1 cellular context compared by ENCODE assay signal in the genomic region with DNA sequence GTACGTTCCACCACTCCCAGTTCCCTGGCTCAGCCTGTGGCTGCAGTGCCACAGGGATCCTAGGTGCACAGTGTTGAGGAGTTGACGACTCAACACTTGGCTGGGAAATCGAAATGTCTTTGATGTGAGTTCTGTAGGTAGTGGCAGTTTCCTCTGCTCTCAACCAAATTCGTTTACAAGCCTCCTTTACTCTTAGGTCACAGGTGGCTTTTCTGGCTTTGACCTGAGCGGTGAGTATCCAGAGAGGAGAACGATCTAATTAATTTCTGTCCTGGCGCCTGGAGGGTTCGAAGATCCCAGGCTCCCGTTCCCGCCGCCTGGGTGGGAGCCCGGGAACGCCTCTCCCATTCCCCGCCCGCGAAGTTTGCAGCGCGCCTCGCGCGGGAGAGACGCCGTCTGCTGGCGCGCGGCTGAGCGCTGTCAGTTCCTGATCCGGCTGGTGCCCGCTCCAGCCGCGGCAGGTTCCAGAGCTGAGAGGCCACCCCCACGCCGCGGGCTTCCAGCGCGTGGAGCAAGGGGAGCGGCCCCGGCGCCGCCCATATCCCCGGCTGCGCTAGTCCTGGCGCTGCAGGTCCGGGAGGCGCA.
TF ChIP-seq lines count a peak whose summit lies in the region.

TSS of gene LAMA3 (plus strand) at position 423 of the 585 bp plus-strand sequence. CDS start 231 bp downstream, outside the sequence.

TF ChIP-seq in HepG2, 621 proteins besides CTCF, POLR2A, EP300 and RAD21 (continued from another document and continues in another):
- TF ChIP-seq, protein P1, sequence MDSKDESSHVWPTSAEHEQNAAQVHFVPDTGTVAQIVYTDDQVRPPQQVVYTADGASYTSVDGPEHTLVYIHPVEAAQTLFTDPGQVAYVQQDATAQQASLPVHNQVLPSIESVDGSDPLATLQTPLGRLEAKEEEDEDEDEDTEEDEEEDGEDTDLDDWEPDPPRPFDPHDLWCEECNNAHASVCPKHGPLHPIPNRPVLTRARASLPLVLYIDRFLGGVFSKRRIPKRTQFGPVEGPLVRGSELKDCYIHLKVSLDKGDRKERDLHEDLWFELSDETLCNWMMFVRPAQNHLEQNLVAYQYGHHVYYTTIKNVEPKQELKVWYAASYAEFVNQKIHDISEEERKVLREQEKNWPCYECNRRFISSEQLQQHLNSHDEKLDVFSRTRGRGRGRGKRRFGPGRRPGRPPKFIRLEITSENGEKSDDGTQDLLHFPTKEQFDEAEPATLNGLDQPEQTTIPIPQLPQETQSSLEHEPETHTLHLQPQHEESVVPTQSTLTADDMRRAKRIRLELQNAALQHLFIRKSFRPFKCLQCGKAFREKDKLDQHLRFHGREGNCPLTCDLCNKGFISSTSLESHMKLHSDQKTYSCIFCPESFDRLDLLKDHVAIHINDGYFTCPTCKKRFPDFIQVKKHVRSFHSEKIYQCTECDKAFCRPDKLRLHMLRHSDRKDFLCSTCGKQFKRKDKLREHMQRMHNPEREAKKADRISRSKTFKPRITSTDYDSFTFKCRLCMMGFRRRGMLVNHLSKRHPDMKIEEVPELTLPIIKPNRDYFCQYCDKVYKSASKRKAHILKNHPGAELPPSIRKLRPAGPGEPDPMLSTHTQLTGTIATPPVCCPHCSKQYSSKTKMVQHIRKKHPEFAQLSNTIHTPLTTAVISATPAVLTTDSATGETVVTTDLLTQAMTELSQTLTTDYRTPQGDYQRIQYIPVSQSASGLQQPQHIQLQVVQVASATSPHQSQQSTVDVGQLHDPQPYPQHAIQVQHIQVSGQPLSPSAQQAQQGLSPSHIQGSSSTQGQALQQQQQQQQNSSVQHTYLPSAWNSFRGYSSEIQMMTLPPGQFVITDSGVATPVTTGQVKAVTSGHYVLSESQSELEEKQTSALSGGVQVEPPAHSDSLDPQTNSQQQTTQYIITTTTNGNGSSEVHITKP (CRISPR knock-in tag; IDR thresholded peaks at IDR 0.05; ENCODE audit: low read depth): no peak
- TF ChIP-seq PBX3 (CRISPR knock-in tag; IDR thresholded peaks at IDR 0.05; ENCODE audit: borderline replicate concordance): no peak
- no peak for TF ChIP-seq PTBP1 (IDR thresholded peaks at IDR 0.05; ENCODE audit: low read depth, low read length, poor library complexity, severe bottlenecking)
- TF ChIP-seq, protein P2, sequence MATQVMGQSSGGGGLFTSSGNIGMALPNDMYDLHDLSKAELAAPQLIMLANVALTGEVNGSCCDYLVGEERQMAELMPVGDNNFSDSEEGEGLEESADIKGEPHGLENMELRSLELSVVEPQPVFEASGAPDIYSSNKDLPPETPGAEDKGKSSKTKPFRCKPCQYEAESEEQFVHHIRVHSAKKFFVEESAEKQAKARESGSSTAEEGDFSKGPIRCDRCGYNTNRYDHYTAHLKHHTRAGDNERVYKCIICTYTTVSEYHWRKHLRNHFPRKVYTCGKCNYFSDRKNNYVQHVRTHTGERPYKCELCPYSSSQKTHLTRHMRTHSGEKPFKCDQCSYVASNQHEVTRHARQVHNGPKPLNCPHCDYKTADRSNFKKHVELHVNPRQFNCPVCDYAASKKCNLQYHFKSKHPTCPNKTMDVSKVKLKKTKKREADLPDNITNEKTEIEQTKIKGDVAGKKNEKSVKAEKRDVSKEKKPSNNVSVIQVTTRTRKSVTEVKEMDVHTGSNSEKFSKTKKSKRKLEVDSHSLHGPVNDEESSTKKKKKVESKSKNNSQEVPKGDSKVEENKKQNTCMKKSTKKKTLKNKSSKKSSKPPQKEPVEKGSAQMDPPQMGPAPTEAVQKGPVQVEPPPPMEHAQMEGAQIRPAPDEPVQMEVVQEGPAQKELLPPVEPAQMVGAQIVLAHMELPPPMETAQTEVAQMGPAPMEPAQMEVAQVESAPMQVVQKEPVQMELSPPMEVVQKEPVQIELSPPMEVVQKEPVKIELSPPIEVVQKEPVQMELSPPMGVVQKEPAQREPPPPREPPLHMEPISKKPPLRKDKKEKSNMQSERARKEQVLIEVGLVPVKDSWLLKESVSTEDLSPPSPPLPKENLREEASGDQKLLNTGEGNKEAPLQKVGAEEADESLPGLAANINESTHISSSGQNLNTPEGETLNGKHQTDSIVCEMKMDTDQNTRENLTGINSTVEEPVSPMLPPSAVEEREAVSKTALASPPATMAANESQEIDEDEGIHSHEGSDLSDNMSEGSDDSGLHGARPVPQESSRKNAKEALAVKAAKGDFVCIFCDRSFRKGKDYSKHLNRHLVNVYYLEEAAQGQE (IDR thresholded peaks at IDR 0.05; ENCODE audit: borderline replicate concordance in 1 of 2, low read depth in 1 of 2, low read length in 2 of 2): no peak
- TF ChIP-seq, protein P3, sequence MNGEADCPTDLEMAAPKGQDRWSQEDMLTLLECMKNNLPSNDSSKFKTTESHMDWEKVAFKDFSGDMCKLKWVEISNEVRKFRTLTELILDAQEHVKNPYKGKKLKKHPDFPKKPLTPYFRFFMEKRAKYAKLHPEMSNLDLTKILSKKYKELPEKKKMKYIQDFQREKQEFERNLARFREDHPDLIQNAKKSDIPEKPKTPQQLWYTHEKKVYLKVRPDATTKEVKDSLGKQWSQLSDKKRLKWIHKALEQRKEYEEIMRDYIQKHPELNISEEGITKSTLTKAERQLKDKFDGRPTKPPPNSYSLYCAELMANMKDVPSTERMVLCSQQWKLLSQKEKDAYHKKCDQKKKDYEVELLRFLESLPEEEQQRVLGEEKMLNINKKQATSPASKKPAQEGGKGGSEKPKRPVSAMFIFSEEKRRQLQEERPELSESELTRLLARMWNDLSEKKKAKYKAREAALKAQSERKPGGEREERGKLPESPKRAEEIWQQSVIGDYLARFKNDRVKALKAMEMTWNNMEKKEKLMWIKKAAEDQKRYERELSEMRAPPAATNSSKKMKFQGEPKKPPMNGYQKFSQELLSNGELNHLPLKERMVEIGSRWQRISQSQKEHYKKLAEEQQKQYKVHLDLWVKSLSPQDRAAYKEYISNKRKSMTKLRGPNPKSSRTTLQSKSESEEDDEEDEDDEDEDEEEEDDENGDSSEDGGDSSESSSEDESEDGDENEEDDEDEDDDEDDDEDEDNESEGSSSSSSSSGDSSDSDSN (CRISPR knock-in tag; IDR thresholded peaks at IDR 0.05): 0 out of 2 replicates have a peak, but pooled peaks have one; percentile 27
- TF ChIP-seq, protein P4, sequence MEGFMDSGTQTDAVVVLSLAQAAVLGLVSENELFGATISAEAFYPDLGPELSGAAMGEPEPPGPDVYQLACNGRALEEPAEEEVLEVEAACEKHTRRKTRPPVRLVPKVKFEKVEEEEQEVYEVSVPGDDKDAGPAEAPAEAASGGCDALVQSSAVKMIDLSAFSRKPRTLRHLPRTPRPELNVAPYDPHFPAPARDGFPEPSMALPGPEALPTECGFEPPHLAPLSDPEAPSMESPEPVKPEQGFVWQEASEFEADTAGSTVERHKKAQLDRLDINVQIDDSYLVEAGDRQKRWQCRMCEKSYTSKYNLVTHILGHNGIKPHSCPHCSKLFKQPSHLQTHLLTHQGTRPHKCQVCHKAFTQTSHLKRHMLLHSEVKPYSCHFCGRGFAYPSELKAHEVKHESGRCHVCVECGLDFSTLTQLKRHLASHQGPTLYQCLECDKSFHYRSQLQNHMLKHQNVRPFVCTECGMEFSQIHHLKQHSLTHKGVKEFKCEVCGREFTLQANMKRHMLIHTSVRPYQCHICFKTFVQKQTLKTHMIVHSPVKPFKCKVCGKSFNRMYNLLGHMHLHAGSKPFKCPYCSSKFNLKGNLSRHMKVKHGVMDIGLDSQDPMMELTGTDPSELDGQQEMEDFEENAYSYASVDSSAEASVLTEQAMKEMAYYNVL (CRISPR knock-in tag; IDR thresholded peaks at IDR 0.05; ENCODE audit: borderline replicate concordance): no peak
- TF ChIP-seq KMT2A (CRISPR knock-in tag; IDR thresholded peaks at IDR 0.05): no peak
- TF ChIP-seq ZNF607 (CRISPR knock-in tag; IDR thresholded peaks at IDR 0.05; ENCODE audit: borderline replicate concordance): no peak
- TF ChIP-seq ARNT2 (CRISPR knock-in tag; IDR thresholded peaks at IDR 0.05; ENCODE audit: low read depth): peak; percentile 50; the same call in 1 of the 2 replicates
- no peak for TF ChIP-seq ZNF10 (CRISPR knock-in tag; IDR thresholded peaks at IDR 0.05; ENCODE audit: borderline replicate concordance, low read depth)
- TF ChIP-seq SNAPC2 (CRISPR knock-in tag; IDR thresholded peaks at IDR 0.05): no peak
- no peak for TF ChIP-seq ZNF234 (CRISPR knock-in tag; conservative IDR thresholded peaks at IDR 0.05)
- TF ChIP-seq ZNF777 (CRISPR knock-in tag; IDR thresholded peaks at IDR 0.05): peak; percentile 51
- no peak for TF ChIP-seq ZMYM2 (CRISPR knock-in tag; IDR thresholded peaks at IDR 0.05)
- TF ChIP-seq ZNF660 (CRISPR knock-in tag; IDR thresholded peaks at IDR 0.05; ENCODE audit: borderline replicate concordance, low read depth): no peak
- TF ChIP-seq, protein P5, sequence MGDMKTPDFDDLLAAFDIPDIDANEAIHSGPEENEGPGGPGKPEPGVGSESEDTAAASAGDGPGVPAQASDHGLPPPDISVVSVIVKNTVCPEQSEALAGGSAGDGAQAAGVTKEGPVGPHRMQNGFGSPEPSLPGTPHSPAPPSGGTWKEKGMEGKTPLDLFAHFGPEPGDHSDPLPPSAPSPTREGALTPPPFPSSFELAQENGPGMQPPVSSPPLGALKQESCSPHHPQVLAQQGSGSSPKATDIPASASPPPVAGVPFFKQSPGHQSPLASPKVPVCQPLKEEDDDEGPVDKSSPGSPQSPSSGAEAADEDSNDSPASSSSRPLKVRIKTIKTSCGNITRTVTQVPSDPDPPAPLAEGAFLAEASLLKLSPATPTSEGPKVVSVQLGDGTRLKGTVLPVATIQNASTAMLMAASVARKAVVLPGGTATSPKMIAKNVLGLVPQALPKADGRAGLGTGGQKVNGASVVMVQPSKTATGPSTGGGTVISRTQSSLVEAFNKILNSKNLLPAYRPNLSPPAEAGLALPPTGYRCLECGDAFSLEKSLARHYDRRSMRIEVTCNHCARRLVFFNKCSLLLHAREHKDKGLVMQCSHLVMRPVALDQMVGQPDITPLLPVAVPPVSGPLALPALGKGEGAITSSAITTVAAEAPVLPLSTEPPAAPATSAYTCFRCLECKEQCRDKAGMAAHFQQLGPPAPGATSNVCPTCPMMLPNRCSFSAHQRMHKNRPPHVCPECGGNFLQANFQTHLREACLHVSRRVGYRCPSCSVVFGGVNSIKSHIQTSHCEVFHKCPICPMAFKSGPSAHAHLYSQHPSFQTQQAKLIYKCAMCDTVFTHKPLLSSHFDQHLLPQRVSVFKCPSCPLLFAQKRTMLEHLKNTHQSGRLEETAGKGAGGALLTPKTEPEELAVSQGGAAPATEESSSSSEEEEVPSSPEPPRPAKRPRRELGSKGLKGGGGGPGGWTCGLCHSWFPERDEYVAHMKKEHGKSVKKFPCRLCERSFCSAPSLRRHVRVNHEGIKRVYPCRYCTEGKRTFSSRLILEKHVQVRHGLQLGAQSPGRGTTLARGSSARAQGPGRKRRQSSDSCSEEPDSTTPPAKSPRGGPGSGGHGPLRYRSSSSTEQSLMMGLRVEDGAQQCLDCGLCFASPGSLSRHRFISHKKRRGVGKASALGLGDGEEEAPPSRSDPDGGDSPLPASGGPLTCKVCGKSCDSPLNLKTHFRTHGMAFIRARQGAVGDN (CRISPR knock-in tag; IDR thresholded peaks at IDR 0.05): peak; percentile 51
- no peak for TF ChIP-seq JARID2 (CRISPR knock-in tag; IDR thresholded peaks at IDR 0.05; ENCODE audit: insufficient replicate concordance)
- no peak for TF ChIP-seq YEATS4 (CRISPR knock-in tag; IDR thresholded peaks at IDR 0.05; ENCODE audit: borderline replicate concordance)
- TF ChIP-seq, protein P6, sequence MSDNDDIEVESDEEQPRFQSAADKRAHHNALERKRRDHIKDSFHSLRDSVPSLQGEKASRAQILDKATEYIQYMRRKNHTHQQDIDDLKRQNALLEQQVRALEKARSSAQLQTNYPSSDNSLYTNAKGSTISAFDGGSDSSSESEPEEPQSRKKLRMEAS (IDR thresholded peaks at IDR 0.05): peak; percentile 22; the same call in 1 of the 2 replicates
- TF ChIP-seq, protein P7, sequence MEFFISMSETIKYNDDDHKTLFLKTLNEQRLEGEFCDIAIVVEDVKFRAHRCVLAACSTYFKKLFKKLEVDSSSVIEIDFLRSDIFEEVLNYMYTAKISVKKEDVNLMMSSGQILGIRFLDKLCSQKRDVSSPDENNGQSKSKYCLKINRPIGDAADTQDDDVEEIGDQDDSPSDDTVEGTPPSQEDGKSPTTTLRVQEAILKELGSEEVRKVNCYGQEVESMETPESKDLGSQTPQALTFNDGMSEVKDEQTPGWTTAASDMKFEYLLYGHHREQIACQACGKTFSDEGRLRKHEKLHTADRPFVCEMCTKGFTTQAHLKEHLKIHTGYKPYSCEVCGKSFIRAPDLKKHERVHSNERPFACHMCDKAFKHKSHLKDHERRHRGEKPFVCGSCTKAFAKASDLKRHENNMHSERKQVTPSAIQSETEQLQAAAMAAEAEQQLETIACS (CRISPR knock-in tag; IDR thresholded peaks at IDR 0.05): no peak
- no peak for TF ChIP-seq JUN (CRISPR knock-in tag; IDR thresholded peaks at IDR 0.05)
- no peak for TF ChIP-seq GRHL1 (CRISPR knock-in tag; conservative IDR thresholded peaks at IDR 0.05)
- peak; percentile 66 for TF ChIP-seq TFDP2 (CRISPR knock-in tag; IDR thresholded peaks at IDR 0.05)
- no peak for TF ChIP-seq ZNF891 (CRISPR knock-in tag; IDR thresholded peaks at IDR 0.05)
